Comparison of ENCODE assay signal across 8 cellular contexts in the genomic region with DNA sequence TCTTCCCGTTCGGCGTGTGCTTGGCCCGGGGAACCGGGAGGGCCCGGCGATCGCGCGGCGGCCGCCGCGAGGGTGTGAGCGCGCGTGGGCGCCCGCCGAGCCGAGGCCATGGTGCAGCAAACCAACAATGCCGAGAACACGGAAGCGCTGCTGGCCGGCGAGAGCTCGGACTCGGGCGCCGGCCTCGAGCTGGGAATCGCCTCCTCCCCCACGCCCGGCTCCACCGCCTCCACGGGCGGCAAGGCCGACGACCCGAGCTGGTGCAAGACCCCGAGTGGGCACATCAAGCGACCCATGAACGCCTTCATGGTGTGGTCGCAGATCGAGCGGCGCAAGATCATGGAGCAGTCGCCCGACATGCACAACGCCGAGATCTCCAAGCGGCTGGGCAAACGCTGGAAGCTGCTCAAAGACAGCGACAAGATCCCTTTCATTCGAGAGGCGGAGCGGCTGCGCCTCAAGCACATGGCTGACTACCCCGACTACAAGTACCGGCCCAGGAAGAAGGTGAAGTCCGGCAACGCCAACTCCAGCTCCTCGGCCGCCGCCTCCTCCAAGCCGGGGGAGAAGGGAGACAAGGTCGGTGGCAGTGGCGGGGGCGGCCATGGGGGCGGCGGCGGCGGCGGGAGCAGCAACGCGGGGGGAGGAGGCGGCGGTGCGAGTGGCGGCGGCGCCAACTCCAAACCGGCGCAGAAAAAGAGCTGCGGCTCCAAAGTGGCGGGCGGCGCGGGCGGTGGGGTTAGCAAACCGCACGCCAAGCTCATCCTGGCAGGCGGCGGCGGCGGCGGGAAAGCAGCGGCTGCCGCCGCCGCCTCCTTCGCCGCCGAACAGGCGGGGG. TPM values are rescaled to one million over a fixed set of nuclear protein-coding genes. Genes with fewer than 3 reads are reported as not detected.
DNase-seq lines count a peak whose midpoint lies in the region; ATAC-seq and TF ChIP-seq lines count a peak whose summit lies in the region.

No MANE protein-coding gene starts in this region.

- H3K36me3 Mint-ChIP-seq in activated T-cell treated with anti-CD3 and anti-CD28 coated beads, Interleukin-2, amount 50 U/mL, for 72 hours (ENCODE audit: insufficient read depth in 2 of 2): peaks cover 5% of the 10 kb centered on the region in 2 donors
- peaks cover 47% of the 10 kb centered on the region for H3K36me3 Mint-ChIP-seq in nephron (ENCODE audit: low read depth)

- no peaks in the 10 kb centered on the region for H3K9me3 Mint-ChIP-seq in activated T-cell treated with anti-CD3 and anti-CD28 coated beads, Interleukin-2, amount 50 U/mL, for 72 hours
- H3K9me3 Mint-ChIP-seq in nephron: peaks cover 6% of the 10 kb centered on the region

- TF ChIP-seq CTCF in foreskin keratinocyte (conservative IDR thresholded peaks at IDR 0.05) (no peak), nephron (IDR thresholded peaks at IDR 0.05; ENCODE audit: unreplicated experiment in 3 of 3) (no peak)

- peak overlapping the region; percentile 90 for H3K27ac ChIP-seq in foreskin keratinocyte

- peaks cover 9% of the 10 kb centered on the region for H3K4me1 ChIP-seq in foreskin keratinocyte

- ATAC-seq in HG02571 (IDR thresholded peaks at IDR 0.05; ENCODE audit: unreplicated experiment) (peak; percentile 23), foreskin keratinocyte (peak; percentile 9)
- peak; percentile 36 to 42 for ATAC-seq in activated T-cell treated with anti-CD3 and anti-CD28 coated beads, Interleukin-2, amount 50 U/mL, for 72 hours (replicated peaks in 1 of 2)

- DNase-seq in NCI-H2081 (lab: John Stamatoyannopoulos, UW) (peak; percentile 26 to 56), NCI-H2081 treated with DMSO at 0.1 percent for 48 hours (lab: John Stamatoyannopoulos, UW) (no peak), NCI-H2227 treated with DMSO at 0.1 percent for 48 hours (lab: John Stamatoyannopoulos, UW) (peak; percentile 61), foreskin keratinocyte (peak in 1 of 2 donors; percentile 60), ureter (ENCODE audit: low spot score) (peak; percentile 70)
- peak; percentile 40 to 48 for DNase-seq in activated T-cell treated with anti-CD3 and anti-CD28 coated beads, Interleukin-2, amount 50 U/mL, for 72 hours

- H3K27ac Mint-ChIP-seq in activated T-cell treated with anti-CD3 and anti-CD28 coated beads, Interleukin-2, amount 50 U/mL, for 72 hours: peak overlapping the region; percentile 50
- H3K27ac Mint-ChIP-seq in nephron: peak overlapping the region in 1 of 3 experiments; percentile 99

- peaks cover 53% of the 10 kb centered on the region for H3K27me3 Mint-ChIP-seq in activated T-cell treated with anti-CD3 and anti-CD28 coated beads, Interleukin-2, amount 50 U/mL, for 72 hours (ENCODE audit: low read depth)
- no peaks in the 10 kb centered on the region for H3K27me3 Mint-ChIP-seq in nephron (ENCODE audit: low read depth)

- H3K4me1 Mint-ChIP-seq in activated T-cell treated with anti-CD3 and anti-CD28 coated beads, Interleukin-2, amount 50 U/mL, for 72 hours (ENCODE audit: low read depth): peaks cover 32% of the 10 kb centered on the region
- peaks cover 23% of the 10 kb centered on the region for H3K4me1 Mint-ChIP-seq in nephron

- H3K27me3 ChIP-seq in foreskin keratinocyte: no peaks in the 10 kb centered on the region

- no peak overlapping the region for H3K4me3 Mint-ChIP-seq in activated T-cell treated with anti-CD3 and anti-CD28 coated beads, Interleukin-2, amount 50 U/mL, for 72 hours
- H3K4me3 Mint-ChIP-seq in nephron: peak overlapping the region in 2 of 3 experiments; percentile 97 to 99

RNA-seq across cellular contexts. Expression of gene SOX4, which starts 1.1 kb away (rescaled TPM):
- 1 to 10 TPM; 1.9 to 3.5 TPM for total RNA-seq in activated T-cell treated with anti-CD3 and anti-CD28 coated beads, Interleukin-2, amount 50 U/mL, for 72 hours
- total RNA-seq in foreskin keratinocyte (12.0 and 24.2 TPM in 2 replicates), ureter (30.3 TPM)
- polyA plus RNA-seq in foreskin keratinocyte: 5.5 and 9.6 TPM in 2 replicates

Comparison
In these comparisons a context has a peak if more than half of its experiments do, and no peak if none do; other contexts are left out.
1. H3K4me3 Mint-ChIP-seq: peak in nephron (2 of 3); none in activated T-cell treated with anti-CD3 and anti-CD28 coated beads, Interleukin-2, amount 50 U/mL, for 72 hours (0 of 2).
2. Peak in every context shown above with its lines, with median percentiles within 50 percentile points of each other: ATAC-seq.